In the genomic region with DNA sequence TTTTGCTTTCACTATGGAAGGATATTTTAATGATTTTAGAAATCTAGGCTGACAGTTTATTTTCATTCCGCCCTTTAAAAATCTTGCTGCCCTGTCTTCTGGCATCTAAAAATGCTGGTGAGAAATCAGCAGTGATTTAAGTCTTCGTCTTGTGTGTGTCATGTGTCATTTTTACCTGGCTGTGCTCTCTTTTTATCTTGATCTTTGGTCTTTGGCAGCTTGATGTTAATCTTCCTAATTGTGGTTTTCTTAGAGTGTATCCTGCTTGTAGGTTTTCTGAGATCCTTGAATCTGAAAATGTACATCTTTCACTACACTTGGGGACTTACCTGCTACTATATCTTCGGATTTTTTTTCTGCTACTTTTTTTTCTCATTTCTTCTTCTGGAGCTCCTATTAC, we compare ENCODE assay signal across 17 cellular contexts. TPM values are rescaled to one million over a fixed set of nuclear protein-coding genes. Genes with fewer than 3 reads are reported as not detected.
DNase-seq lines count a peak whose midpoint lies in the region; ATAC-seq, FAIRE-seq and TF ChIP-seq lines count a peak whose summit lies in the region.
"Had no signal": no experiment of that assay in that cellular context is flagged by ENCODE, and none has a peak within 500 bp of the region (broad histone marks: within the 10 kb centered on the region; RNA-seq: fewer than 3 reads in every experiment).

No MANE protein-coding gene starts in this region.

- peak overlapping the region; percentile 94 for H3K27ac Mint-ChIP-seq in activated naive CD4-positive, alpha-beta T cell treated with anti-CD3 and anti-CD28 coated beads, Interleukin-2, amount 50 U/mL, for 24 hours
- peak overlapping the region; percentile 97 for H3K27ac Mint-ChIP-seq in stimulated activated memory B cell treated with anti-CD40 and anti-IgM and Interleukin-4, amounts not matched to agents 10 μg/mL and 1 μg/mL and 100 μg/mL, for 72 hours
- H3K27ac Mint-ChIP-seq: brain had no signal

- POLR2A ChIA-PET in GM12878 (lab: Charles Lee), result interaction anchor here (0.7 to 2.3 kb wide), 10 partner anchors 10 to 193 kb away, joined by 3 to 11 read pairs (median 4); partner anchors contain the start of gene LPCAT1

- peak overlapping the region; percentile 71 for H3K4me2 ChIP-seq in OCI-LY3 (ENCODE audit: low read length)
- peak overlapping the region; percentile 88 for H3K4me2 ChIP-seq in GM12878 (ENCODE audit: control insufficient read depth, insufficient read depth)

- H3K9me3 Mint-ChIP-seq in activated naive CD4-positive, alpha-beta T cell treated with anti-CD3 and anti-CD28 coated beads, Interleukin-2, amount 50 U/mL, for 24 hours, result no peaks in the 10 kb centered on the region
- H3K9me3 Mint-ChIP-seq in stimulated activated memory B cell treated with anti-CD40 and anti-IgM and Interleukin-4, amounts not matched to agents 10 μg/mL and 1 μg/mL and 100 μg/mL, for 72 hours, result no peaks in the 10 kb centered on the region
- H3K9me3 Mint-ChIP-seq: brain; dendritic cell treated with granulocyte-macrophage colony-stimulating factor and Interleukin-4, amounts not matched to agents 40 ng/mL and 50 ng/mL, for 4 days had no signal

- H3K36me3 ChIP-seq in OCI-LY3 (replicated peaks; ENCODE audit: low read depth, low read length) (no peaks in the 10 kb centered on the region), GM12878 (ENCODE audit: control insufficient read depth in 2 of 2, insufficient read depth in 2 of 2, low read length in 1 of 2) (no peaks in the 10 kb centered on the region)
- H3K36me3 ChIP-seq: left lung, ovary had no signal

- TF ChIP-seq EP300 in GM12878 (IDR thresholded peaks at IDR 0.05; ENCODE audit: borderline replicate concordance in 1 of 2, control insufficient read depth in 1 of 2, low read depth in 2 of 2, low read length in 2 of 2), result no peak

- ATAC-seq in GM12878, result no peak
- ATAC-seq in stimulated activated memory B cell treated with anti-CD40 and anti-IgM and Interleukin-4, amounts not matched to agents 10 μg/mL and 1 μg/mL and 100 μg/mL, for 72 hours, result no peak
- no peak for ATAC-seq in HG03159 (IDR thresholded peaks at IDR 0.05; ENCODE audit: unreplicated experiment)
- no peak for ATAC-seq in GM21390 (IDR thresholded peaks at IDR 0.05; ENCODE audit: unreplicated experiment)

- in situ Hi-C loops in GM12878 (cut with MboI), result no loop called here

- no peak for TF ChIP-seq RAD21 in GM12878 (IDR thresholded peaks at IDR 0.05; ENCODE audit: insufficient read depth, low read depth, low read length)

- BruUV-seq in GM12878 (replicated peaks; lab: Mats Ljungman, UMichigan), result no TSS peak

- H3K4me3 Mint-ChIP-seq in activated naive CD4-positive, alpha-beta T cell treated with anti-CD3 and anti-CD28 coated beads, Interleukin-2, amount 50 U/mL, for 24 hours, result peak overlapping the region; percentile 81
- H3K4me3 Mint-ChIP-seq in stimulated activated memory B cell treated with anti-CD40 and anti-IgM and Interleukin-4, amounts not matched to agents 10 μg/mL and 1 μg/mL and 100 μg/mL, for 72 hours, result peak overlapping the region; percentile 79
- H3K4me3 Mint-ChIP-seq: brain had no signal

- peaks cover 36% of the 10 kb centered on the region for H3K4me1 ChIP-seq in OCI-LY3 (ENCODE audit: low read length)
- H3K4me1 ChIP-seq in GM12878 (ENCODE audit: control insufficient read depth, insufficient read depth, low read length), result peaks cover 9% of the 10 kb centered on the region; the same call in 1 of the 2 replicates
- H3K4me1 ChIP-seq: testis had no signal

- H3K27me3 Mint-ChIP-seq in activated naive CD4-positive, alpha-beta T cell treated with anti-CD3 and anti-CD28 coated beads, Interleukin-2, amount 50 U/mL, for 24 hours, result no peaks in the 10 kb centered on the region
- H3K27me3 Mint-ChIP-seq in stimulated activated memory B cell treated with anti-CD40 and anti-IgM and Interleukin-4, amounts not matched to agents 10 μg/mL and 1 μg/mL and 100 μg/mL, for 72 hours, result no peaks in the 10 kb centered on the region
- H3K27me3 Mint-ChIP-seq: dendritic cell treated with granulocyte-macrophage colony-stimulating factor and Interleukin-4, amounts not matched to agents 40 ng/mL and 50 ng/mL, for 4 days had no signal

- RAD21 ChIA-PET in GM12878 (lab: Charles Lee; ENCODE audit: unreplicated experiment), result interaction anchor here (1.0 to 2.4 kb wide), 7 partner anchors 10 to 55 kb away, joined by 3 to 18 read pairs (median 8); partner anchors contain the start of gene LPCAT1

- SMC1A ChIA-PET in GM12878 (lab: Charles Lee; ENCODE audit: uncharacterized antibody, unreplicated experiment), result interaction anchor here (1.4 to 4.2 kb wide), 11 partner anchors 8 to 220 kb away, joined by 3 to 20 read pairs (median 7); no protein-coding TSS in a partner anchor

- H3K27ac ChIP-seq in OCI-LY3 (ENCODE audit: low read length) (peak overlapping the region; percentile 92), GM12878 (ENCODE audit: control insufficient read depth, insufficient read depth) (peak overlapping the region; percentile 54; the same call in 1 of the 2 replicates)
- H3K27ac ChIP-seq: ovary, testis had no signal

- DNase-seq in activated naive CD4-positive, alpha-beta T cell treated with Interleukin-2 at 50 U/mL for 16 hours, result no peak
- no peak for DNase-seq in GM12878 (ENCODE audit: low read depth, low spot score)
- DNase-seq in LoVo (ENCODE audit: low spot score), result no peak
- DNase-seq: MV-4-11, NCI-H2029 treated with DMSO at 0.1 percent for 48 hours, NCI-H524, PC-3 had no signal

- H2AFZ ChIP-seq in OCI-LY3 (ENCODE audit: low read depth, low read length), result peak overlapping the region; percentile 62; the same call in 1 of the 2 replicates
- peak overlapping the region; percentile 79 for H2AFZ ChIP-seq in GM12878 (ENCODE audit: control insufficient read depth, low read depth, low read length)

- H3K27me3 ChIP-seq in OCI-LY3 (ENCODE audit: low read depth, low read length), result no peaks in the 10 kb centered on the region
- H3K27me3 ChIP-seq in GM12878 (replicated peaks in 1 of 2; ENCODE audit: control insufficient read depth in 2 of 2, insufficient read depth in 2 of 2, low read length in 1 of 2), result no peaks in the 10 kb centered on the region
- H3K27me3 ChIP-seq: left lung, ovary, testis had no signal

- no peak for TF ChIP-seq CTCF in OCI-LY3 (IDR thresholded peaks at IDR 0.05; ENCODE audit: low read depth, low read length)
- TF ChIP-seq CTCF in GM12878 (IDR thresholded peaks at IDR 0.05 in 2 of 3, conservative IDR thresholded peaks at IDR 0.05 in 1 of 3; ENCODE audit: control insufficient read depth in 2 of 3, extremely low read depth in 1 of 3, insufficient read depth in 1 of 3, low read depth in 3 of 3, low read length in 3 of 3), result no peak

- peaks cover 38% of the 10 kb centered on the region for H3K4me1 Mint-ChIP-seq in activated naive CD4-positive, alpha-beta T cell treated with anti-CD3 and anti-CD28 coated beads, Interleukin-2, amount 50 U/mL, for 24 hours
- H3K4me1 Mint-ChIP-seq in stimulated activated memory B cell treated with anti-CD40 and anti-IgM and Interleukin-4, amounts not matched to agents 10 μg/mL and 1 μg/mL and 100 μg/mL, for 72 hours, result peaks cover 41% of the 10 kb centered on the region
- H3K4me1 Mint-ChIP-seq: brain had no signal

- H3K36me3 Mint-ChIP-seq in activated naive CD4-positive, alpha-beta T cell treated with anti-CD3 and anti-CD28 coated beads, Interleukin-2, amount 50 U/mL, for 24 hours, result no peaks in the 10 kb centered on the region
- H3K36me3 Mint-ChIP-seq in stimulated activated memory B cell treated with anti-CD40 and anti-IgM and Interleukin-4, amounts not matched to agents 10 μg/mL and 1 μg/mL and 100 μg/mL, for 72 hours, result no peaks in the 10 kb centered on the region
- H3K36me3 Mint-ChIP-seq: brain had no signal

- intact Hi-C loops in GM12878 (cut with micrococcal nuclease; ENCODE audit: unreplicated experiment), result loop anchor here (2.0 to 5.0 kb wide), 2 partner anchors 47 to 57 kb away; no protein-coding TSS in a partner anchor

- WGBS in GM12878 (ENCODE audit: insufficient coverage, insufficient replicate concordance, low lambda C conversion rate, missing lambda C conversion rate), result 54% methylated on average over 3 of the region's 3 CpGs

- H4K20me1 ChIP-seq in OCI-LY3 (ENCODE audit: insufficient read depth, low read length) (no peaks in the 10 kb centered on the region), GM12878 (ENCODE audit: control insufficient read depth, insufficient read depth) (no peaks in the 10 kb centered on the region)

- CTCF ChIA-PET in GM12878 (lab: Yijun Ruan, JAX), result interaction anchor here (0.7 to 2.3 kb wide), 7 partner anchors 15 to 633 kb away, joined by 3 to 9 read pairs (median 4); no protein-coding TSS in a partner anchor

- no peak for TF ChIP-seq POLR2A in GM12878 (IDR thresholded peaks at IDR 0.05; ENCODE audit: low read depth, low read length)

- H3K9ac ChIP-seq in OCI-LY3 (ENCODE audit: low read length), result peak overlapping the region; percentile 57
- H3K9ac ChIP-seq in GM12878 (ENCODE audit: control insufficient read depth, insufficient read depth, low read length), result peak overlapping the region; percentile 60

- H3K4me3 ChIP-seq in OCI-LY3 (ENCODE audit: low read length), result peak overlapping the region; percentile 60
- H3K4me3 ChIP-seq in GM12878, result peak overlapping the region; percentile 41
- H3K4me3 ChIP-seq: left lung, ovary, testis had no signal

- no peaks in the 10 kb centered on the region for H3K79me2 ChIP-seq in OCI-LY3 (ENCODE audit: low read length)
- no peaks in the 10 kb centered on the region for H3K79me2 ChIP-seq in GM12878 (ENCODE audit: control insufficient read depth, insufficient read depth, low read length)

- peak; percentile 35 for FAIRE-seq in GM12878 (lab: Jason Lieb, UNC)

- H3K9me3 ChIP-seq in OCI-LY3 (ENCODE audit: insufficient read depth, low read length) (no peaks in the 10 kb centered on the region), GM12878 (replicated peaks; ENCODE audit: control insufficient read depth, insufficient read depth, low read length) (no peaks in the 10 kb centered on the region; the same call in 2 of the 3 replicates)
- H3K9me3 ChIP-seq: left lung, ovary, testis had no signal

RNA-seq across cellular contexts. Expression of gene LPCAT1, which starts 11.9 kb away (rescaled TPM):
- 365 and 373 TPM in 2 replicates for total RNA-seq in GM12878 (2013; cell fraction: nucleolus; rRNA removed)
- total RNA-seq in GM12878 (2014; rRNA removed), result 67.6 and 74.7 TPM in 2 replicates
- total RNA-seq in GM12878 (2014; rRNA removed; fragmentation: Illumina TruSeq; extraction: Trizol), result 58.9 and 59.4 TPM in 2 replicates
- 109 TPM in 2 replicates for total RNA-seq in GM12878 (2021)
- 26.1 TPM for polyA plus RNA-seq in GM12878 (2011; ENCODE audit: low read depth)
- polyA plus RNA-seq in GM12878 (2011; rRNA removed), result 63.6 and 70.6 TPM in 2 replicates
- polyA plus RNA-seq in GM12878 (2011; cell fraction: cytosol; rRNA removed), result 70.3 and 92.5 TPM in 2 replicates
- 197 and 246 TPM in 2 replicates for polyA plus RNA-seq in GM12878 (2011; cell fraction: nucleus; rRNA removed)
- polyA plus RNA-seq in GM12878 (2012), result 41.3 and 58.7 TPM in 2 replicates
- 84.5 and 93.5 TPM in 2 replicates for polyA plus RNA-seq in GM12878 (2014; fragmentation: Illumina TruSeq; extraction: Trizol)
- polyA plus RNA-seq in GM12878 (2014; fragmentation: Nextera tagmentation; extraction: Ambion mirVana), result 1 to 10 TPM; 2.3 to 7.0 TPM
- 94.1 and 94.8 TPM in 2 replicates for polyA plus RNA-seq in GM12878 (2014; rRNA removed)
- polyA plus RNA-seq in GM12878 (2016; fragmentation: Nextera tagmentation; extraction: Ambion mirVana), result 10 to 100 TPM; 60.2 to 82.4 TPM
- polyA minus RNA-seq in GM12878 (2011; rRNA and poly(A)+ RNA removed), result 43.1 and 54.4 TPM in 2 replicates
- 25.0 and 34.6 TPM in 2 replicates for polyA minus RNA-seq in GM12878 (2011; cell fraction: cytosol; rRNA and poly(A)+ RNA removed)
- polyA minus RNA-seq in GM12878 (2011; cell fraction: nucleus; rRNA and poly(A)+ RNA removed), result 71.8 and 93.6 TPM in 2 replicates
